ENCODE assay signal across 9 cellular contexts in genomic region chr7:128266891-128267839, GRCh38. TPM values are rescaled to one million over a fixed set of nuclear protein-coding genes. Genes with fewer than 3 reads are reported as not detected.
DNase-seq lines count a peak whose midpoint lies in the region; ATAC-seq and TF ChIP-seq lines count a peak whose summit lies in the region.
"Had no signal": no experiment of that assay in that cellular context is flagged by ENCODE, and none has a peak within 500 bp of the region (broad histone marks: within the 10 kb centered on the region; RNA-seq: fewer than 3 reads in every experiment).

No MANE protein-coding gene starts in this region.

- ATAC-seq in GM21381 (IDR thresholded peaks at IDR 0.05; ENCODE audit: unreplicated experiment): no peak
- ATAC-seq in HG03565 (IDR thresholded peaks at IDR 0.05; ENCODE audit: unreplicated experiment): no peak

- H3K4me3 Mint-ChIP-seq in mesothelial cell of epicardium: peak overlapping the region; percentile 60
- no peak overlapping the region for H3K4me3 Mint-ChIP-seq in activated T-helper 2 cell treated with anti-CD3 and anti-CD28 coated beads, Interferon-gamma antibody, Interleukin-2, Interleukin-4, amounts not matched to agents 10 μg/mL and 5 μg/mL and 100 μg/mL, durations not matched to agents 14 hours and 24 hours and 36 hours (ENCODE audit: low read depth)

- no peaks in the 10 kb centered on the region for H3K36me3 Mint-ChIP-seq in mesothelial cell of epicardium
- no peaks in the 10 kb centered on the region for H3K36me3 Mint-ChIP-seq in activated T-helper 2 cell treated with anti-CD3 and anti-CD28 coated beads, Interferon-gamma antibody, Interleukin-2, Interleukin-4, amounts not matched to agents 10 μg/mL and 5 μg/mL and 100 μg/mL, durations not matched to agents 14 hours and 24 hours and 36 hours (ENCODE audit: low read depth)

- peak overlapping the region; percentile 83 for H3K27ac ChIP-seq in epithelial cell of prostate

- H3K4me1 Mint-ChIP-seq in mesothelial cell of epicardium: peaks cover 49% of the 10 kb centered on the region
- no peaks in the 10 kb centered on the region for H3K4me1 Mint-ChIP-seq in activated T-helper 2 cell treated with anti-CD3 and anti-CD28 coated beads, Interferon-gamma antibody, Interleukin-2, Interleukin-4, amounts not matched to agents 10 μg/mL and 5 μg/mL and 100 μg/mL, durations not matched to agents 14 hours and 24 hours and 36 hours (ENCODE audit: low read depth)

- no peaks in the 10 kb centered on the region for H3K9me3 Mint-ChIP-seq in mesothelial cell of epicardium
- H3K9me3 Mint-ChIP-seq in activated T-helper 2 cell treated with anti-CD3 and anti-CD28 coated beads, Interferon-gamma antibody, Interleukin-2, Interleukin-4, amounts not matched to agents 10 μg/mL and 5 μg/mL and 100 μg/mL, durations not matched to agents 14 hours and 24 hours and 36 hours: no peaks in the 10 kb centered on the region

- peak; percentile 83 for DNase-seq in GM03348 (ENCODE audit: low spot score)
- DNase-seq in NCI-H524 treated with DMSO at 0.1 percent for 48 hours (lab: John Stamatoyannopoulos, UW): peak; percentile 84
- peak; percentile 26 for DNase-seq in epithelial cell of prostate (ENCODE audit: low read depth, low spot score)
- peak; percentile 42 to 66 for DNase-seq in mesothelial cell of epicardium (ENCODE audit: low spot score in 2 of 2, unreplicated experiment in 2 of 2)
- no peak for DNase-seq in activated T-helper 2 cell treated with anti-CD3 and anti-CD28 coated beads, Interferon-gamma antibody, Interleukin-2, Interleukin-4, amounts not matched to agents 10 μg/mL and 5 μg/mL and 100 μg/mL, durations not matched to agents 14 hours and 24 hours and 36 hours (ENCODE audit: low spot score)
- DNase-seq in activated CD8-positive, alpha-beta memory T cell treated with anti-CD3 and anti-CD28 coated beads, Interleukin-2, amount 50 U/mL, for 48 hours: no peak

- intact Hi-C loops in activated T-helper 2 cell treated with anti-CD3 and anti-CD28 coated beads, Interferon-gamma antibody, Interleukin-2, Interleukin-4, amounts not matched to agents 10 μg/mL and 5 μg/mL and 100 μg/mL, durations not matched to agents 14 hours and 24 hours and 36 hours (cut with micrococcal nuclease): no loop called here

- H3K27me3 Mint-ChIP-seq in mesothelial cell of epicardium (ENCODE audit: low read depth): no peaks in the 10 kb centered on the region
- peaks cover 15% of the 10 kb centered on the region for H3K27me3 Mint-ChIP-seq in activated T-helper 2 cell treated with anti-CD3 and anti-CD28 coated beads, Interferon-gamma antibody, Interleukin-2, Interleukin-4, amounts not matched to agents 10 μg/mL and 5 μg/mL and 100 μg/mL, durations not matched to agents 14 hours and 24 hours and 36 hours (ENCODE audit: low read depth)

- peak overlapping the region; percentile 95 for H3K27ac Mint-ChIP-seq in mesothelial cell of epicardium
- H3K27ac Mint-ChIP-seq in activated T-helper 2 cell treated with anti-CD3 and anti-CD28 coated beads, Interferon-gamma antibody, Interleukin-2, Interleukin-4, amounts not matched to agents 10 μg/mL and 5 μg/mL and 100 μg/mL, durations not matched to agents 14 hours and 24 hours and 36 hours: no peak overlapping the region

- TF ChIP-seq CTCF in mesothelial cell of epicardium (IDR thresholded peaks at IDR 0.05; ENCODE audit: unreplicated experiment): no peak

RNA-seq across cellular contexts. Expression of gene LEP, which starts 26.1 kb away (rescaled TPM):
- total RNA-seq in mesothelial cell of epicardium: not detected in 3 replicates
- total RNA-seq in activated T-helper 2 cell treated with anti-CD3 and anti-CD28 coated beads, Interferon-gamma antibody, Interleukin-2, Interleukin-4, amounts not matched to agents 10 μg/mL and 5 μg/mL and 100 μg/mL, durations not matched to agents 14 hours and 24 hours and 36 hours: not detected in 2 replicates
- total RNA-seq: dermis microvascular lymphatic vessel endothelial cell had no signal

Comparison
In these comparisons a context has a peak if more than half of its experiments do, and no peak if none do; other contexts are left out.
1. DNase-seq: peak in GM03348 (single experiment), NCI-H524 treated with DMSO at 0.1 percent for 48 hours (single experiment), epithelial cell of prostate (single experiment) and mesothelial cell of epicardium (2 of 2); none in activated T-helper 2 cell treated with anti-CD3 and anti-CD28 coated beads, Interferon-gamma antibody, Interleukin-2, Interleukin-4, amounts not matched to agents 10 μg/mL and 5 μg/mL and 100 μg/mL, durations not matched to agents 14 hours and 24 hours and 36 hours (single experiment) and activated CD8-positive, alpha-beta memory T cell treated with anti-CD3 and anti-CD28 coated beads, Interleukin-2, amount 50 U/mL, for 48 hours (single experiment).